In genomic region chr3:185195652-185196051, GRCh38 we compare ENCODE assay signal across 30 cellular contexts. TPM values are rescaled to one million over a fixed set of nuclear protein-coding genes. Genes with fewer than 3 reads are reported as not detected.
"Had no signal": no experiment of that assay in that cellular context is flagged by ENCODE, and none has a peak within 500 bp of the region (broad histone marks: within the 10 kb centered on the region; RNA-seq: fewer than 3 reads in every experiment).

No MANE protein-coding gene starts in this region.

- H3K4me1 ChIP-seq: ascending aorta had no signal

- FAIRE-seq: bronchial epithelial cell, TTC549 had no signal

- H3K27me3 ChIP-seq: ascending aorta, cardiac muscle cell had no signal

- H3K9me3 ChIP-seq: ascending aorta had no signal

- ATAC-seq: activated CD8-positive, alpha-beta memory T cell treated with anti-CD3 and anti-CD28 coated beads, Interleukin-2, amount 10 ng/mL, durations not matched to agents 7 days and 5 days; activated CD8-positive, alpha-beta T cell treated with anti-CD3 and anti-CD28 coated beads, Interleukin-2, amount 10 ng/mL, durations not matched to agents 7 days and 5 days; activated naive CD8-positive, alpha-beta T cell treated with anti-CD3 and anti-CD28 coated beads, Interleukin-2, amount 50 U/mL, for 24 hours had no signal

- H3K27ac ChIP-seq: ascending aorta, cardiac muscle cell, VCaP had no signal

- DNase-seq: activated B cell treated with CpG ODN at 0.5 μM for 24 hours; activated CD4-positive, alpha-beta memory T cell treated with anti-CD3 and anti-CD28 coated beads, Interleukin-2, amount 10 ng/mL, durations not matched to agents 7 days and 5 days; activated CD4-positive, alpha-beta T cell treated with anti-CD3 and anti-CD28 coated beads for 4 hours; activated CD4-positive, alpha-beta T cell treated with anti-CD3 and anti-CD28 coated beads, Interleukin-2, amount 10 ng/mL, durations not matched to agents 24 days and 14 days; activated CD4-positive, alpha-beta T cell treated with anti-CD3 and anti-CD28 coated beads, Interleukin-2, amount 50 U/mL, for 1 hour; activated CD4-positive, alpha-beta T cell treated with anti-CD3 and anti-CD28 coated beads, Interleukin-2, amount 50 U/mL, for 4 hours; activated CD4-positive, CD25-positive, alpha-beta regulatory T cell treated with anti-CD3 and anti-CD28 coated beads, Interleukin-2, amount 50 U/mL, for 72 hours; activated CD8-positive, alpha-beta memory T cell treated with anti-CD3 and anti-CD28 coated beads for 24 hours; activated CD8-positive, alpha-beta memory T cell treated with anti-CD3 and anti-CD28 coated beads, Interleukin-2, amount 10 ng/mL, durations not matched to agents 7 days and 5 days; activated CD8-positive, alpha-beta memory T cell treated with anti-CD3 and anti-CD28 coated beads, Interleukin-2, amount 50 U/mL, for 48 hours; activated CD8-positive, alpha-beta T cell treated with anti-CD3 and anti-CD28 coated beads, Interleukin-2, amount 10 ng/mL, durations not matched to agents 7 days and 5 days; activated effector memory CD4-positive, alpha-beta T cell treated with Interleukin-2 at 50 U/mL for 16 hours; activated gamma-delta T cell; activated naive CD4-positive, alpha-beta T cell treated with anti-CD3 and anti-CD28 coated beads, Interleukin-2, amount 10 ng/mL, durations not matched to agents 7 days and 5 days; activated naive CD4-positive, alpha-beta T cell treated with Interleukin-2 at 50 U/mL for 16 hours; activated naive CD8-positive, alpha-beta T cell treated with anti-CD3 and anti-CD28 coated beads, Interleukin-2, amount 10 ng/mL, durations not matched to agents 7 days and 5 days; activated naive CD8-positive, alpha-beta T cell treated with anti-CD3 and anti-CD28 coated beads, Interleukin-2, amount 50 U/mL, for 24 hours; activated T-cell treated with anti-CD3 and anti-CD28 coated beads, Interleukin-2, amount 50 U/mL, for 24 hours; activated T-cell treated with anti-CD3 and anti-CD28 coated beads, Interleukin-2, amount 50 U/mL, for 48 hours; amygdala; anterior cingulate cortex; caudate nucleus; cerebellar nuclear complex; T-helper 2 cell; T-helper 9 cell had no signal

- H3K4me3 ChIP-seq: ascending aorta, cardiac muscle cell had no signal

- H3K36me3 ChIP-seq: cardiac muscle cell had no signal

RNA-seq across cellular contexts. Expression of gene C3orf70, which starts 42.8 kb away (rescaled TPM):
- total RNA-seq: activated B cell treated with CpG ODN at 0.5 μM for 24 hours; activated naive CD8-positive, alpha-beta T cell treated with anti-CD3 and anti-CD28 coated beads, Interleukin-2, amount 10 ng/mL, durations not matched to agents 7 days and 5 days had no signal
